ENCODE assay signal across 32 cellular contexts in the genomic region with DNA sequence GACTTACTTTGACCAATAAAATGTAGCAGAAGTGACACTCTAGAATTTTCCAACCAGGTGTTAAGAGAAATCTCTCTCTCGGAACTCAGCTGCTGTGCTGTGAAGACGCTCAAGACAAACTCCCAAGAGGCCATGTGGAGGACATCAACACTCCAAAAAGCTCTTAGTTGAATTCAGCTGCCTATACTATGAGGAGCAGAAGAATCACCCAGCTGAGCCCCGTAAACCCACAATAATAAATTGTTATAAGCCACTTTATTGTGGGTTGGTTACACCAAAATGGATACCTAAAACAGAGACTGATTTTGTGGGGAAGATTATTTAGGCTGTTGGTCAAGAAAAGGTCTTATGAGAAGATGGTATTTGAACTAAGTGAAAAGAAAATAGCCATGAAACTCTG. TPM values are rescaled to one million over a fixed set of nuclear protein-coding genes. Genes with fewer than 3 reads are reported as not detected.
"Had no signal": no experiment of that assay in that cellular context is flagged by ENCODE, and none has a peak within 500 bp of the region (broad histone marks: within the 10 kb centered on the region; RNA-seq: fewer than 3 reads in every experiment).

No MANE protein-coding gene starts in this region.

- DNase-seq: stimulated activated CD4-positive, alpha-beta T cell treated with anti-CD3 and anti-CD28 coated beads, Interleukin-2, amount 100 ng/mL, for 48 hours; stimulated activated CD4-positive, alpha-beta T cell treated with anti-CD3 and anti-CD28 coated beads, Interleukin-4, amount 100 ng/mL, for 1 hour; stimulated activated CD4-positive, alpha-beta T cell treated with anti-CD3 and anti-CD28 coated beads, Interleukin-4, amount 100 ng/mL, for 24 hours; stimulated activated CD4-positive, alpha-beta T cell treated with anti-CD3 and anti-CD28 coated beads, Interleukin-4, amount 100 ng/mL, for 4 hours; stimulated activated CD8-positive, alpha-beta memory T cell treated with anti-CD3 and anti-CD28 coated beads, Interleukin-4, amount 100 ng/mL, for 48 hours; stimulated activated naive B cell treated with anti-CD40 and anti-IgM and Interleukin-4, amounts not matched to agents 10 μg/mL and 1 μg/mL and 100 μg/mL, for 72 hours; stimulated activated naive CD4-positive, alpha-beta T cell; stimulated activated naive CD4-positive, alpha-beta T cell treated with Interleukin-2 at 50 U/mL for 16 hours; stimulated activated naive CD8-positive, alpha-beta T cell treated with anti-CD3 and anti-CD28 coated beads, Interleukin-15, amount 100 ng/mL, for 72 hours; stimulated activated naive CD8-positive, alpha-beta T cell treated with anti-CD3 and anti-CD28 coated beads, Interleukin-15, Interleukin-2, amounts not matched to agents 100 U/mL and 50 U/mL, for 24 hours; stomach; substantia nigra; testis; thyroid gland; tibial artery; transverse colon; trophoblast cell; upper lobe of left lung; uterus had no signal

- H3K9me3 Mint-ChIP-seq: type B pancreatic cell had no signal

- FAIRE-seq: urothelium cell line had no signal

- H3K27me3 ChIP-seq: stomach, suprapubic skin, testis, thyroid gland, tibial artery, tibial nerve, transverse colon, upper lobe of left lung, uterus, vagina had no signal

- H3K4me3 ChIP-seq: stomach, suprapubic skin, testis, thoracic aorta, thyroid gland, tibial artery, tibial nerve, transverse colon, upper lobe of left lung, uterus, vagina had no signal

- H3K4me1 Mint-ChIP-seq: stimulated activated effector memory CD8-positive, alpha-beta T cell treated with anti-CD3 and anti-CD28 coated beads, Interleukin-12 subunit alpha, Interleukin-12 subunit beta, amount 100 ng/mL, for 72 hours; stimulated activated memory B cell treated with anti-CD40 and anti-IgM and Interleukin-4, amounts not matched to agents 10 μg/mL and 1 μg/mL and 100 μg/mL, for 72 hours; stimulated activated naive B cell treated with anti-CD40 and anti-IgM and Interleukin-4, amounts not matched to agents 10 μg/mL and 1 μg/mL and 100 μg/mL, for 72 hours; stimulated activated naive CD8-positive, alpha-beta T cell treated with anti-CD3 and anti-CD28 coated beads, Interleukin-15, amount 100 ng/mL, for 72 hours had no signal

- H3K27ac Mint-ChIP-seq: stimulated activated effector memory CD8-positive, alpha-beta T cell treated with anti-CD3 and anti-CD28 coated beads, Interleukin-12 subunit alpha, Interleukin-12 subunit beta, amount 100 ng/mL, for 72 hours; stimulated activated memory B cell treated with anti-CD40 and anti-IgM and Interleukin-4, amounts not matched to agents 10 μg/mL and 1 μg/mL and 100 μg/mL, for 72 hours; stimulated activated naive B cell treated with anti-CD40 and anti-IgM and Interleukin-4, amounts not matched to agents 10 μg/mL and 1 μg/mL and 100 μg/mL, for 72 hours; stimulated activated naive CD8-positive, alpha-beta T cell treated with anti-CD3 and anti-CD28 coated beads, Interleukin-15, amount 100 ng/mL, for 72 hours; stimulated activated naive CD8-positive, alpha-beta T cell treated with anti-CD3 and anti-CD28 coated beads, Interleukin-15, Interleukin-2, amounts not matched to agents 100 ng/mL and 50 ng/mL, for 24 hours; type B pancreatic cell had no signal

- H3K36me3 ChIP-seq: stomach, suprapubic skin, thoracic aorta, thyroid gland, tibial artery, tibial nerve, transverse colon, upper lobe of left lung, uterus, vagina had no signal

- H3K36me3 Mint-ChIP-seq: stimulated activated effector memory CD8-positive, alpha-beta T cell treated with anti-CD3 and anti-CD28 coated beads, Interleukin-12 subunit alpha, Interleukin-12 subunit beta, amount 100 ng/mL, for 72 hours; stimulated activated memory B cell treated with anti-CD40 and anti-IgM and Interleukin-4, amounts not matched to agents 10 μg/mL and 1 μg/mL and 100 μg/mL, for 72 hours; stimulated activated naive B cell treated with anti-CD40 and anti-IgM and Interleukin-4, amounts not matched to agents 10 μg/mL and 1 μg/mL and 100 μg/mL, for 72 hours; type B pancreatic cell had no signal

- H3K27me3 Mint-ChIP-seq: stimulated activated memory B cell treated with anti-CD40 and anti-IgM and Interleukin-4, amounts not matched to agents 10 μg/mL and 1 μg/mL and 100 μg/mL, for 72 hours; stimulated activated naive B cell treated with anti-CD40 and anti-IgM and Interleukin-4, amounts not matched to agents 10 μg/mL and 1 μg/mL and 100 μg/mL, for 72 hours; stimulated activated naive CD8-positive, alpha-beta T cell treated with anti-CD3 and anti-CD28 coated beads, Interleukin-15, amount 100 ng/mL, for 72 hours; stimulated activated naive CD8-positive, alpha-beta T cell treated with anti-CD3 and anti-CD28 coated beads, Interleukin-15, Interleukin-2, amounts not matched to agents 100 ng/mL and 50 ng/mL, for 24 hours; type B pancreatic cell had no signal

- H3K27ac ChIP-seq: stomach, suprapubic skin, testis, thoracic aorta, thyroid gland, tibial artery, tibial nerve, transverse colon, upper lobe of left lung, uterus, vagina had no signal

- H3K4me3 Mint-ChIP-seq: stimulated activated effector memory CD8-positive, alpha-beta T cell treated with anti-CD3 and anti-CD28 coated beads, Interleukin-12 subunit alpha, Interleukin-12 subunit beta, amount 100 ng/mL, for 72 hours; stimulated activated memory B cell treated with anti-CD40 and anti-IgM and Interleukin-4, amounts not matched to agents 10 μg/mL and 1 μg/mL and 100 μg/mL, for 72 hours; stimulated activated naive B cell treated with anti-CD40 and anti-IgM and Interleukin-4, amounts not matched to agents 10 μg/mL and 1 μg/mL and 100 μg/mL, for 72 hours; stimulated activated naive CD8-positive, alpha-beta T cell treated with anti-CD3 and anti-CD28 coated beads, Interleukin-15, amount 100 ng/mL, for 72 hours; stimulated activated naive CD8-positive, alpha-beta T cell treated with anti-CD3 and anti-CD28 coated beads, Interleukin-15, Interleukin-2, amounts not matched to agents 100 ng/mL and 50 ng/mL, for 24 hours; type B pancreatic cell had no signal

- ATAC-seq: stimulated activated effector memory CD8-positive, alpha-beta T cell treated with anti-CD3 and anti-CD28 coated beads, Interleukin-12 subunit alpha, Interleukin-12 subunit beta, amount 100 ng/mL, for 72 hours; stimulated activated memory B cell treated with anti-CD40 and anti-IgM and Interleukin-4, amounts not matched to agents 10 μg/mL and 1 μg/mL and 100 μg/mL, for 72 hours; stimulated activated naive B cell treated with anti-CD40 and anti-IgM and Interleukin-4, amounts not matched to agents 10 μg/mL and 1 μg/mL and 100 μg/mL, for 72 hours; stimulated activated naive CD8-positive, alpha-beta T cell treated with anti-CD3 and anti-CD28 coated beads, Interleukin-15, amount 100 ng/mL, for 72 hours; stimulated activated naive CD8-positive, alpha-beta T cell treated with anti-CD3 and anti-CD28 coated beads, Interleukin-15, Interleukin-2, amounts not matched to agents 100 U/mL and 50 U/mL, for 24 hours had no signal

- H3K4me1 ChIP-seq: stomach, suprapubic skin, testis, thyroid gland, tibial artery, tibial nerve, transverse colon, upper lobe of left lung, uterus, vagina had no signal

- H3K9me3 ChIP-seq: suprapubic skin, testis, thyroid gland, vagina had no signal

RNA-seq across cellular contexts. Expression of a gene that starts 44.1 kb away (rescaled TPM):
- total RNA-seq: stomach, subcutaneous adipose tissue, suprapubic skin, temporal lobe, testis, thoracic aorta, thyroid gland, tibial nerve, transverse colon, upper lobe of left lung, ureter, urinary bladder, uterus, vagina had no signal
- polyA plus RNA-seq: stomach, urinary bladder had no signal
